In genomic region chr13:26068372-26068771, GRCh38 we compare ENCODE assay signal across 5 cellular contexts. TPM values are rescaled to one million over a fixed set of nuclear protein-coding genes. Genes with fewer than 3 reads are reported as not detected.
"Had no signal": no experiment of that assay in that cellular context is flagged by ENCODE, and none has a peak within 500 bp of the region (broad histone marks: within the 10 kb centered on the region; RNA-seq: fewer than 3 reads in every experiment).

No MANE protein-coding gene starts in this region.

RNA-seq across cellular contexts. Expression of gene SHISA2, which starts 16.6 kb away (rescaled TPM):
- total RNA-seq: HepG2, HT-29, IMR-90, K562 had no signal
- polyA plus RNA-seq: HepG2, IgD-negative memory B cell, IMR-90, K562 had no signal
